22 cellular contexts compared by ENCODE assay signal in genomic region chr5:60185230-60186104, GRCh38.
A peak's percentile ranks its signal among the peaks of the same experiment; 100 is the strongest.
DNase-seq lines count a peak whose midpoint lies in the region; ATAC-seq and TF ChIP-seq lines count a peak whose summit lies in the region.
"Had no signal": no experiment of that assay in that cellular context is flagged by ENCODE, and none has a peak within 500 bp of the region (broad histone marks: within the 10 kb centered on the region; RNA-seq: fewer than 3 reads in every experiment).

No MANE protein-coding gene starts in this region.

- no peaks in the 10 kb centered on the region for H3K9me3 ChIP-seq in tibial nerve
- H3K9me3 ChIP-seq: sigmoid colon, stomach, uterus had no signal

- H3K36me3 ChIP-seq in tibial nerve: no peaks in the 10 kb centered on the region
- H3K36me3 ChIP-seq: left ventricle myocardium inferior, sigmoid colon, stomach, uterus had no signal

- H3K27me3 Mint-ChIP-seq in dendritic cell treated with granulocyte-macrophage colony-stimulating factor and Interleukin-4, amounts not matched to agents 40 ng/mL and 50 ng/mL, for 4 days: no peaks in the 10 kb centered on the region
- no peaks in the 10 kb centered on the region for H3K27me3 Mint-ChIP-seq in nephron (ENCODE audit: low read depth)

- no peak for TF ChIP-seq EP300 in tibial nerve (IDR thresholded peaks at IDR 0.05)

- H3K27ac ChIP-seq in tibial nerve: no peak overlapping the region
- H3K27ac ChIP-seq: left ventricle myocardium inferior, sigmoid colon, stomach, uterus had no signal

- no peak for TF ChIP-seq POLR2A in tibial nerve (IDR thresholded peaks at IDR 0.05)

- no peaks in the 10 kb centered on the region for H3K27me3 ChIP-seq in tibial nerve
- H3K27me3 ChIP-seq: sigmoid colon, stomach, uterus had no signal

- CTCF ChIA-PET in HEK293T (lab: Yijun Ruan, JAX): no interaction called here

- H3K4me3 ChIP-seq in tibial nerve: no peak overlapping the region
- H3K4me3 ChIP-seq: left ventricle myocardium inferior, sigmoid colon, stomach, uterus had no signal

- H3K27ac Mint-ChIP-seq in dendritic cell treated with granulocyte-macrophage colony-stimulating factor and Interleukin-4, amounts not matched to agents 40 ng/mL and 50 ng/mL, for 4 days: no peak overlapping the region
- peak overlapping the region; percentile 83 to 93 (median 83) for H3K27ac Mint-ChIP-seq in nephron
- H3K27ac Mint-ChIP-seq: activated CD8-positive, alpha-beta T cell treated with anti-CD3 and anti-CD28 coated beads, Interleukin-2, amount 10 ng/mL, durations not matched to agents 7 days and 5 days; T-helper 1 cell treated with Interleukin-12 subunit alpha and Interleukin-12 subunit beta and Interleukin-4 antibody, amounts not matched to agents 30 μg/mL and 1 μg/mL, for 36 hours had no signal

- peak overlapping the region; percentile 2 for H3K4me3 Mint-ChIP-seq in dendritic cell treated with granulocyte-macrophage colony-stimulating factor and Interleukin-4, amounts not matched to agents 40 ng/mL and 50 ng/mL, for 4 days
- peak overlapping the region in 2 of 3 experiments; percentile 19 to 51 for H3K4me3 Mint-ChIP-seq in nephron
- H3K4me3 Mint-ChIP-seq: activated CD8-positive, alpha-beta T cell treated with anti-CD3 and anti-CD28 coated beads, Interleukin-2, amount 10 ng/mL, durations not matched to agents 7 days and 5 days; T-helper 1 cell treated with Interleukin-12 subunit alpha and Interleukin-12 subunit beta and Interleukin-4 antibody, amounts not matched to agents 30 μg/mL and 1 μg/mL, for 36 hours had no signal

- H3K4me1 Mint-ChIP-seq in dendritic cell treated with granulocyte-macrophage colony-stimulating factor and Interleukin-4, amounts not matched to agents 40 ng/mL and 50 ng/mL, for 4 days (ENCODE audit: low read depth): no peaks in the 10 kb centered on the region
- H3K4me1 Mint-ChIP-seq in nephron: peaks cover 20% of the 10 kb centered on the region

- intact Hi-C loops in dendritic cell treated with granulocyte-macrophage colony-stimulating factor and Interleukin-4, amounts not matched to agents 40 ng/mL and 50 ng/mL, for 4 days (cut with micrococcal nuclease): no loop called here

- POLR2A ChIA-PET in HEK293T (lab: Yijun Ruan, JAX): no interaction called here

- ATAC-seq in GM18498 (IDR thresholded peaks at IDR 0.05; ENCODE audit: unreplicated experiment) (peak; percentile 63), HG03342 (IDR thresholded peaks at IDR 0.05; ENCODE audit: unreplicated experiment) (peak; percentile 59), GM19455 (IDR thresholded peaks at IDR 0.05; ENCODE audit: unreplicated experiment) (no peak)
- ATAC-seq: activated CD8-positive, alpha-beta T cell treated with anti-CD3 and anti-CD28 coated beads, Interleukin-2, amount 10 ng/mL, durations not matched to agents 7 days and 5 days had no signal

- 24 to 26% methylated on average over 8 of the region's 8 CpGs for WGBS in tibial nerve, 2 donors

- no peaks in the 10 kb centered on the region for H3K9me3 Mint-ChIP-seq in dendritic cell treated with granulocyte-macrophage colony-stimulating factor and Interleukin-4, amounts not matched to agents 40 ng/mL and 50 ng/mL, for 4 days
- H3K9me3 Mint-ChIP-seq in nephron: no peaks in the 10 kb centered on the region
- H3K9me3 Mint-ChIP-seq: T-helper 1 cell treated with Interleukin-12 subunit alpha and Interleukin-12 subunit beta and Interleukin-4 antibody, amounts not matched to agents 30 μg/mL and 1 μg/mL, for 36 hours had no signal

- peaks cover 11% of the 10 kb centered on the region for H3K36me3 Mint-ChIP-seq in dendritic cell treated with granulocyte-macrophage colony-stimulating factor and Interleukin-4, amounts not matched to agents 40 ng/mL and 50 ng/mL, for 4 days (ENCODE audit: low read depth)
- H3K36me3 Mint-ChIP-seq in nephron (ENCODE audit: low read depth): no peaks in the 10 kb centered on the region

- peaks cover 0 to 9% (median 0%) of the 10 kb centered on the region in 4 donors for H3K4me1 ChIP-seq in tibial nerve
- H3K4me1 ChIP-seq: left ventricle myocardium inferior, sigmoid colon, stomach, uterus had no signal

- no peak for DNase-seq in NCI-H1694 (lab: John Stamatoyannopoulos, UW)
- no peak for DNase-seq in HEK293T (ENCODE audit: extremely low spot score)
- no peak for DNase-seq in tibial nerve (ENCODE audit: low spot score in 2 of 2)
- DNase-seq: activated CD4-positive, CD25-positive, alpha-beta regulatory T cell; activated CD8-positive, alpha-beta T cell treated with anti-CD3 and anti-CD28 coated beads, Interleukin-2, amount 10 ng/mL, durations not matched to agents 7 days and 5 days; central memory CD4-positive, alpha-beta T cell; COR-L47; effector CD4-positive, alpha-beta T cell; HCEC 1CT; left ventricle myocardium inferior; NCI-H1436 treated with DMSO at 0.1 percent for 48 hours; NCI-H2227 treated with DMSO at 0.1 percent for 48 hours; sigmoid colon; stimulated activated CD4-positive, alpha-beta T cell treated with anti-CD3 and anti-CD28 coated beads, Interleukin-2, amount 100 ng/mL, for 24 hours; stomach; uterus had no signal

- TF ChIP-seq CTCF in nephron (IDR thresholded peaks at IDR 0.05; ENCODE audit: unreplicated experiment in 3 of 3) (no peak), tibial nerve (IDR thresholded peaks at IDR 0.05) (no peak)

TF ChIP-seq in HEK293T, 16 proteins besides CTCF, POLR2A, EP300 and RAD21:
- TF ChIP-seq L3MBTL2 (conservative IDR thresholded peaks at IDR 0.05): no peak
- TF ChIP-seq ARNT (IDR thresholded peaks at IDR 0.05): no peak
- TF ChIP-seq FOXA1 (IDR thresholded peaks at IDR 0.05): no peak
- TF ChIP-seq FOXK2 (IDR thresholded peaks at IDR 0.05): no peak
- TF ChIP-seq CTBP1 (IDR thresholded peaks at IDR 0.05; ENCODE audit: borderline replicate concordance): no peak
- TF ChIP-seq LEF1 (IDR thresholded peaks at IDR 0.05; ENCODE audit: borderline replicate concordance): no peak
- TF ChIP-seq BHLHE40 (IDR thresholded peaks at IDR 0.05; ENCODE audit: borderline replicate concordance): no peak
- no peak for TF ChIP-seq TARDBP (IDR thresholded peaks at IDR 0.05)
- no peak for TF ChIP-seq SP1 (IDR thresholded peaks at IDR 0.05)
- no peak for TF ChIP-seq ZNF384 (IDR thresholded peaks at IDR 0.05)
- TF ChIP-seq, protein P1, sequence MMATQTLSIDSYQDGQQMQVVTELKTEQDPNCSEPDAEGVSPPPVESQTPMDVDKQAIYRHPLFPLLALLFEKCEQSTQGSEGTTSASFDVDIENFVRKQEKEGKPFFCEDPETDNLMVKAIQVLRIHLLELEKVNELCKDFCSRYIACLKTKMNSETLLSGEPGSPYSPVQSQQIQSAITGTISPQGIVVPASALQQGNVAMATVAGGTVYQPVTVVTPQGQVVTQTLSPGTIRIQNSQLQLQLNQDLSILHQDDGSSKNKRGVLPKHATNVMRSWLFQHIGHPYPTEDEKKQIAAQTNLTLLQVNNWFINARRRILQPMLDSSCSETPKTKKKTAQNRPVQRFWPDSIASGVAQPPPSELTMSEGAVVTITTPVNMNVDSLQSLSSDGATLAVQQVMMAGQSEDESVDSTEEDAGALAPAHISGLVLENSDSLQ (IDR thresholded peaks at IDR 0.05): no peak
- no peak for TF ChIP-seq NFRKB (IDR thresholded peaks at IDR 0.05)
- no peak for TF ChIP-seq ELF4 (IDR thresholded peaks at IDR 0.05)
